1 cellular context compared by ENCODE assay signal in the genomic region with DNA sequence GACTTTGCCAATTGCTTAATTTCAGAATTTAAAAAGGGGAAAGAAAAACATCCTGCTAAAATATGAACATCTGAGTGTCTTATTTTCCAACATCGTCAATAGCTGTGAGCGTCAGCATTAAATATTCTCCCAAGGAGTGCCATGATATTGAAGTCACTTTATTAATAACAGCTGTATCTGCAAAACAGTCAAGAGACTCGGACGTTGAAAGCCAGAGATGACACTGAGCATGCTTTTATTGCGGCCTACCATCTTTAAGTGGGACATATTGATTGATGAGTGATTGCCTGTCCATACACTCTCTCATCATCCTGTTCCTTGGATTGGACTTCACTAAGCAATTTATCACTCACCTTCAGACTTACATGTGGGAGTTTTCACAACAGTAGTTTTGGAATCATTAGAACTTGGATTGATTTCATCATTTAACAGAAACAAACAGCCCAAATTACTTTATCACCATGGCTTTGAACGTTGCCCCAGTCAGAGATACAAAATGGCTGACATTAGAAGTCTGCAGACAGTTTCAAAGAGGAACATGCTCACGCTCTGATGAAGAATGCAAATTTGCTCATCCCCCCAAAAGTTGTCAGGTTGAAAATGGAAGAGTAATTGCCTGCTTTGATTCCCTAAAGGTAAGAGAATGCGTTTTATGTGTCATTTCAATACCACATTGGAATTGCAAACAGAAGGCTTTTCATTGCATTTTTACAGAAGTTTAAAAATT.
TF ChIP-seq lines count a peak whose summit lies in the region.

No MANE protein-coding gene starts in this region.

TF ChIP-seq in H1, 55 proteins besides CTCF, POLR2A, EP300 and RAD21:
- TF ChIP-seq GABPA (IDR thresholded peaks at IDR 0.05; ENCODE audit: borderline replicate concordance, insufficient read depth, low read length) (no peak), YY1 (IDR thresholded peaks at IDR 0.05; ENCODE audit: low read depth, low read length) (0 out of 2 replicates have a peak, but pooled peaks have one; percentile 31), SIN3A (conservative IDR thresholded peaks at IDR 0.05 in 1 of 2, IDR thresholded peaks at IDR 0.05 in 1 of 2; ENCODE audit: low read depth in 1 of 2, low read length in 2 of 2) (no peak), CHD1 (IDR thresholded peaks at IDR 0.05; ENCODE audit: low read depth, low read length) (no peak)
